In genomic region chr5:168947212-168947868, GRCh38 we compare ENCODE assay signal across 8 cellular contexts.
DNase-seq lines count a peak whose midpoint lies in the region; ATAC-seq, FAIRE-seq and TF ChIP-seq lines count a peak whose summit lies in the region.

No MANE protein-coding gene starts in this region.

- no peaks in the 10 kb centered on the region for H3K4me1 ChIP-seq in OCI-LY7 (ENCODE audit: insufficient read depth, low read length, poor library complexity, severe bottlenecking)
- H3K4me1 ChIP-seq in keratinocyte (ENCODE audit: control insufficient read depth, extremely low read depth, insufficient read depth, low read length) = no peaks in the 10 kb centered on the region

- H3K36me3 ChIP-seq in OCI-LY7 (ENCODE audit: insufficient read depth, low read length) (no peaks in the 10 kb centered on the region), keratinocyte (ENCODE audit: control insufficient read depth in 2 of 2, extremely low read depth in 1 of 2, insufficient read depth in 2 of 2, low read length in 2 of 2) (no peaks in the 10 kb centered on the region)

- no peaks in the 10 kb centered on the region for H3K27me3 ChIP-seq in keratinocyte (ENCODE audit: control insufficient read depth, extremely low read depth, insufficient read depth, low read length)

- POLR2A ChIA-PET in OCI-LY7 (lab: Charles Lee) = no interaction called here

- H3K27ac ChIP-seq in OCI-LY7 (ENCODE audit: low read depth, low read length, poor library complexity, severe bottlenecking) (no peak overlapping the region), keratinocyte (ENCODE audit: control insufficient read depth, insufficient read depth, low read length) (no peak overlapping the region)

- no peaks in the 10 kb centered on the region for H3K9me2 ChIP-seq in OCI-LY7 (ENCODE audit: insufficient read depth, low read length)

- H4K20me1 ChIP-seq in OCI-LY7 (ENCODE audit: insufficient read depth, low read length) (no peaks in the 10 kb centered on the region), keratinocyte (ENCODE audit: control insufficient read depth, extremely low read depth, insufficient read depth, low read length) (no peaks in the 10 kb centered on the region)

- in situ Hi-C loops in astrocyte of the spinal cord (cut with HindIII; ENCODE audit: low sequenced_read_pairs) = no loop called here

- TF ChIP-seq CTCF in OCI-LY7 (conservative IDR thresholded peaks at IDR 0.05; ENCODE audit: low read length) = peak; percentile 79
- peak; percentile 94 for TF ChIP-seq CTCF in astrocyte of the spinal cord (IDR thresholded peaks at IDR 0.05; ENCODE audit: low read depth, low read length)
- TF ChIP-seq CTCF in keratinocyte (optimal IDR thresholded peaks at IDR 0.05 in 1 of 3, IDR thresholded peaks at IDR 0.05 in 1 of 3, conservative IDR thresholded peaks at IDR 0.05 in 1 of 3; ENCODE audit: extremely low read depth in 1 of 3, insufficient read depth in 2 of 3, low read length in 3 of 3) = peak; percentile 68 to 87 (median 71)

- CTCF ChIA-PET in OCI-LY7 (lab: Charles Lee; ENCODE audit: unreplicated experiment) = no interaction called here

- no peak overlapping the region for H3K27ac Mint-ChIP-seq in stimulated activated memory B cell treated with anti-CD40 and anti-IgM and Interleukin-4, amounts not matched to agents 10 μg/mL and 1 μg/mL and 100 μg/mL, for 72 hours

- FAIRE-seq in keratinocyte (lab: Jason Lieb, UNC) = no peak

- H3K9me3 ChIP-seq in OCI-LY7 (ENCODE audit: low read length) (no peaks in the 10 kb centered on the region), keratinocyte (ENCODE audit: control insufficient read depth, low read depth, low read length) (no peaks in the 10 kb centered on the region)

- no peaks in the 10 kb centered on the region for H3K9me1 ChIP-seq in keratinocyte (ENCODE audit: control insufficient read depth, extremely low read depth, insufficient read depth, low read length)

- H3K9ac ChIP-seq in keratinocyte (ENCODE audit: control insufficient read depth, extremely low read depth, insufficient read depth, low read length) = no peak overlapping the region

- ATAC-seq in Right ventricle myocardium superior (ENCODE audit: poor library complexity) = peak; percentile 68
- ATAC-seq in HG02852 (IDR thresholded peaks at IDR 0.05; ENCODE audit: unreplicated experiment) = peak; percentile 66
- peak; percentile 61 for ATAC-seq in stimulated activated memory B cell treated with anti-CD40 and anti-IgM and Interleukin-4, amounts not matched to agents 10 μg/mL and 1 μg/mL and 100 μg/mL, for 72 hours

- H3K4me2 ChIP-seq in OCI-LY7 (ENCODE audit: low read length) (no peak overlapping the region), keratinocyte (ENCODE audit: control insufficient read depth, extremely low read depth, insufficient read depth, low read depth, low read length) (no peak overlapping the region)

- intact Hi-C loops in Right ventricle myocardium superior (cut with DNase I) (loop anchor here (10.0 kb wide), 1 partner anchor 243 kb away; no protein-coding TSS in a partner anchor), cardiac septum (cut with DNase I) (loop anchor here (5.0 kb wide), 1 partner anchor 240 kb away; no protein-coding TSS in a partner anchor), OCI-LY7 (cut with micrococcal nuclease; ENCODE audit: unreplicated experiment) (no loop called here)

- H3K79me2 ChIP-seq in OCI-LY7 (ENCODE audit: insufficient read depth, low read depth, low read length) (no peaks in the 10 kb centered on the region), keratinocyte (ENCODE audit: control insufficient read depth, insufficient read depth, low read length) (no peaks in the 10 kb centered on the region)

- H3K36me3 Mint-ChIP-seq in stimulated activated memory B cell treated with anti-CD40 and anti-IgM and Interleukin-4, amounts not matched to agents 10 μg/mL and 1 μg/mL and 100 μg/mL, for 72 hours = no peaks in the 10 kb centered on the region

- peak; percentile 53 for DNase-seq in Right ventricle myocardium superior
- DNase-seq in cardiac septum (ENCODE audit: low spot score) = no peak
- DNase-seq in OCI-LY7 (ENCODE audit: low spot score) = peak; percentile 38
- DNase-seq in astrocyte of the spinal cord (ENCODE audit: low read depth, low spot score) = peak; percentile 29
- no peak for DNase-seq in keratinocyte (ENCODE audit: low read depth, low spot score)
- DNase-seq in ureter (ENCODE audit: low spot score) = no peak

- peaks cover 10% of the 10 kb centered on the region for H3K4me1 Mint-ChIP-seq in stimulated activated memory B cell treated with anti-CD40 and anti-IgM and Interleukin-4, amounts not matched to agents 10 μg/mL and 1 μg/mL and 100 μg/mL, for 72 hours

- no TSS peak for BruUV-seq in OCI-LY7 (replicated peaks; lab: Mats Ljungman, UMichigan)

- H3K27me3 Mint-ChIP-seq in stimulated activated memory B cell treated with anti-CD40 and anti-IgM and Interleukin-4, amounts not matched to agents 10 μg/mL and 1 μg/mL and 100 μg/mL, for 72 hours = peaks cover 26% of the 10 kb centered on the region

- H3K9me3 Mint-ChIP-seq in stimulated activated memory B cell treated with anti-CD40 and anti-IgM and Interleukin-4, amounts not matched to agents 10 μg/mL and 1 μg/mL and 100 μg/mL, for 72 hours = no peaks in the 10 kb centered on the region

- H2AFZ ChIP-seq in OCI-LY7 (ENCODE audit: low read length) (no peak overlapping the region), keratinocyte (ENCODE audit: control insufficient read depth, low read length) (no peak overlapping the region)

- H3K4me3 ChIP-seq in OCI-LY7 (ENCODE audit: low read depth, low read length, poor library complexity, severe bottlenecking) (no peak overlapping the region), astrocyte of the spinal cord (ENCODE audit: low read depth, low read length) (no peak overlapping the region), keratinocyte (ENCODE audit: control insufficient read depth in 2 of 3, extremely low read depth in 1 of 3, insufficient read depth in 2 of 3, low read depth in 1 of 3, low read length in 3 of 3) (no peak overlapping the region)

- dilution Hi-C loops in keratinocyte (cut with MboI; ENCODE audit: extremely low pct_ligation_motif_present, low sequenced_read_pairs) = no loop called here

- no peak overlapping the region for H3K4me3 Mint-ChIP-seq in stimulated activated memory B cell treated with anti-CD40 and anti-IgM and Interleukin-4, amounts not matched to agents 10 μg/mL and 1 μg/mL and 100 μg/mL, for 72 hours

Comparison
In these comparisons a context has a peak if more than half of its experiments do, and no peak if none do; other contexts are left out.
1. DNase-seq: peak in Right ventricle myocardium superior (single experiment), OCI-LY7 (single experiment) and astrocyte of the spinal cord (single experiment); none in cardiac septum (single experiment), keratinocyte (single experiment) and ureter (single experiment).
2. Peak in every context shown above with its lines, with median percentiles within 50 percentile points of each other: ATAC-seq and CTCF ChIP-seq.